ENCODE assay signal across 8 cellular contexts in genomic region chr19:51367565-51368365, GRCh38. TPM values are rescaled to one million over a fixed set of nuclear protein-coding genes. Genes with fewer than 3 reads are reported as not detected.
DNase-seq lines count a peak whose midpoint lies in the region; ATAC-seq and TF ChIP-seq lines count a peak whose summit lies in the region.

No MANE protein-coding gene starts in this region.

- peak overlapping the region; percentile 52 to 65 for H3K4me3 ChIP-seq in left lung

- no peak for TF ChIP-seq CTCF in left lung (IDR thresholded peaks at IDR 0.05)

- DNase-seq in DMS53 (lab: John Stamatoyannopoulos, UW) (peak; percentile 42), DMS53 treated with DMSO at 0.1 percent for 48 hours (lab: John Stamatoyannopoulos, UW; ENCODE audit: unreplicated experiment) (no peak), NCI-H69 (lab: John Stamatoyannopoulos, UW) (peak; percentile 49), dedifferentiated amniotic fluid mesenchymal stem cell (ENCODE audit: extremely low spot score) (peak; percentile 98), left lung (peak; percentile 100)
- peak; percentile 93 for DNase-seq in activated CD4-positive, alpha-beta T cell treated with anti-CD3 and anti-CD28 coated beads, Interleukin-2, amount 50 U/mL, for 1 hour
- DNase-seq in stimulated activated CD4-positive, alpha-beta T cell treated with anti-CD3 and anti-CD28 coated beads, Interleukin-2, amount 100 ng/mL, for 4 hours (ENCODE audit: low read depth) = peak; percentile 94

- ATAC-seq in HG03025 (IDR thresholded peaks at IDR 0.05; ENCODE audit: low FRiP score, unreplicated experiment) = peak; percentile 66
- ATAC-seq in left lung = peak; percentile 89

- intact Hi-C loops in left lung (cut with DNase I) = no loop called here

- peaks cover 0 to 65% of the 10 kb centered on the region in 2 donors for H3K4me1 ChIP-seq in left lung

- H3K27me3 ChIP-seq in left lung = no peaks in the 10 kb centered on the region

- H3K9me3 ChIP-seq in left lung = no peaks in the 10 kb centered on the region

- peak overlapping the region; percentile 95 for H3K27ac ChIP-seq in left lung

- H3K36me3 ChIP-seq in left lung = no peaks in the 10 kb centered on the region

RNA-seq across cellular contexts. Expression of gene CLDND2, which starts 1.0 kb away (rescaled TPM):
- 1 to 10 TPM; 1.4 to 1.6 TPM for total RNA-seq in left lung

RNA-seq across cellular contexts. Expression of gene ETFB, which starts 1.6 kb away (rescaled TPM):
- 10 to 100 TPM; 72.4 to 89.6 TPM for total RNA-seq in left lung

RNA-seq across cellular contexts. Expression of gene NKG7, which starts 4.7 kb away (rescaled TPM):
- total RNA-seq in left lung = 10 to 100 TPM; 15.2 to 50.1 TPM

RNA-seq across cellular contexts. Expression of gene LIM2, which starts 20.0 kb away (rescaled TPM):
- total RNA-seq in left lung = not detected

RNA-seq across cellular contexts. Expression of gene C19orf84, which starts 22.6 kb away (rescaled TPM):
- under 1 TPM in 1 of 2 donors, not detected in 1; 0.29 TPM for total RNA-seq in left lung
